Comparison of ENCODE assay signal across 10 cellular contexts in genomic region chr17:79943354-79944241, GRCh38.
DNase-seq lines count a peak whose midpoint lies in the region; ATAC-seq and TF ChIP-seq lines count a peak whose summit lies in the region.
"Had no signal": no experiment of that assay in that cellular context is flagged by ENCODE, and none has a peak within 500 bp of the region (broad histone marks: within the 10 kb centered on the region; RNA-seq: fewer than 3 reads in every experiment).

No MANE protein-coding gene starts in this region.

- H3K27ac ChIP-seq in left ventricle myocardium inferior (replicated peaks): no peak overlapping the region

- no peaks in the 10 kb centered on the region for H3K9me3 Mint-ChIP-seq in activated B cell treated with CpG ODN at 0.5 μM for 24 hours
- H3K9me3 Mint-ChIP-seq: dendritic cell treated with granulocyte-macrophage colony-stimulating factor and Interleukin-4, amounts not matched to agents 40 ng/mL and 50 ng/mL, for 4 days had no signal

- H3K36me3 Mint-ChIP-seq in activated B cell treated with CpG ODN at 0.5 μM for 24 hours (ENCODE audit: low read depth): peaks cover 4% of the 10 kb centered on the region

- POLR2A ChIA-PET in activated B cell treated with CpG ODN at 0.5 μM for 24 hours (lab: Charles Lee): interaction anchor here (1.1 kb wide), 1 partner anchor 105 kb away, joined by 3 read pairs; the partner anchor contains the start of gene CBX4

- no peaks in the 10 kb centered on the region for H3K27me3 Mint-ChIP-seq in activated B cell treated with CpG ODN at 0.5 μM for 24 hours

- peak; percentile 51 for DNase-seq in H7
- peak; percentile 7 for DNase-seq in activated B cell treated with CpG ODN at 0.5 μM for 24 hours
- peak; percentile 3 for DNase-seq in left ventricle myocardium inferior
- DNase-seq in sciatic nerve (ENCODE audit: low spot score): peak; percentile 56
- no peak for DNase-seq in NCI-H1105 treated with DMSO at 0.1 percent for 48 hours (lab: John Stamatoyannopoulos, UW)
- DNase-seq in NCI-H1930 (lab: John Stamatoyannopoulos, UW): no peak
- no peak for DNase-seq in NOMO-1 treated with DMSO at 0.1 percent for 48 hours (lab: John Stamatoyannopoulos, UW; ENCODE audit: unreplicated experiment)
- DNase-seq: amniotic stem cell, NCI-H1048 had no signal

- H3K27me3 ChIP-seq in H7 (ENCODE audit: control insufficient read depth, insufficient read depth, low read length) (no peaks in the 10 kb centered on the region), left ventricle myocardium inferior (ENCODE audit: low read depth) (no peaks in the 10 kb centered on the region)

- H3K4me1 ChIP-seq in left ventricle myocardium inferior: peaks cover 10% of the 10 kb centered on the region

- no peak for ATAC-seq in activated B cell treated with CpG ODN at 0.5 μM for 24 hours (ENCODE audit: low read depth)
- ATAC-seq in sciatic nerve: no peak

- H3K36me3 ChIP-seq in H7 (replicated peaks; ENCODE audit: control insufficient read depth, insufficient read depth, low read length) (peaks cover 35% of the 10 kb centered on the region), left ventricle myocardium inferior (peaks cover 40% of the 10 kb centered on the region)

- intact Hi-C loops in activated B cell treated with CpG ODN at 0.5 μM for 24 hours (cut with micrococcal nuclease) (no loop called here), left ventricle myocardium inferior (cut with micrococcal nuclease) (no loop called here), sciatic nerve (cut with DNase I) (no loop called here)

- peaks cover 53% of the 10 kb centered on the region for H3K4me1 Mint-ChIP-seq in activated B cell treated with CpG ODN at 0.5 μM for 24 hours

- H3K9me3 ChIP-seq in left ventricle myocardium inferior (replicated peaks): no peaks in the 10 kb centered on the region

- TF ChIP-seq CTCF in activated B cell treated with CpG ODN at 0.5 μM for 24 hours (IDR thresholded peaks at IDR 0.05) (no peak), left ventricle myocardium inferior (IDR thresholded peaks at IDR 0.05; ENCODE audit: borderline replicate concordance) (no peak)

- H3K4me3 ChIP-seq in H7 (ENCODE audit: insufficient read depth, low read depth, low read length) (no peak overlapping the region), left ventricle myocardium inferior (no peak overlapping the region)

- H3K4me3 Mint-ChIP-seq in activated B cell treated with CpG ODN at 0.5 μM for 24 hours: peak overlapping the region; percentile 67
- H3K4me3 Mint-ChIP-seq: dendritic cell treated with granulocyte-macrophage colony-stimulating factor and Interleukin-4, amounts not matched to agents 40 ng/mL and 50 ng/mL, for 4 days had no signal

- CTCF ChIA-PET in activated B cell treated with CpG ODN at 0.5 μM for 24 hours (lab: Charles Lee): interaction anchor here (1.0 kb wide), 1 partner anchor 31 kb away, joined by 3 read pairs; no protein-coding TSS in a partner anchor

- H3K27ac Mint-ChIP-seq in activated B cell treated with CpG ODN at 0.5 μM for 24 hours: peak overlapping the region; percentile 74
- H3K27ac Mint-ChIP-seq: dendritic cell treated with granulocyte-macrophage colony-stimulating factor and Interleukin-4, amounts not matched to agents 40 ng/mL and 50 ng/mL, for 4 days had no signal

Comparison
In these comparisons a context has a peak if more than half of its experiments do, and no peak if none do; other contexts are left out.
1. DNase-seq: peak in H7 (single experiment), activated B cell treated with CpG ODN at 0.5 μM for 24 hours (single experiment), left ventricle myocardium inferior (single experiment) and sciatic nerve (single experiment); none in NCI-H1105 treated with DMSO at 0.1 percent for 48 hours (single experiment), NCI-H1930 (0 of 2) and NOMO-1 treated with DMSO at 0.1 percent for 48 hours (single experiment).